In genomic region chr2:179253226-179253625, GRCh38 we compare ENCODE assay signal across 11 cellular contexts. TPM values are rescaled to one million over a fixed set of nuclear protein-coding genes. Genes with fewer than 3 reads are reported as not detected.
DNase-seq lines count a peak whose midpoint lies in the region; ATAC-seq, FAIRE-seq and TF ChIP-seq lines count a peak whose summit lies in the region.
"Had no signal": no experiment of that assay in that cellular context is flagged by ENCODE, and none has a peak within 500 bp of the region (broad histone marks: within the 10 kb centered on the region; RNA-seq: fewer than 3 reads in every experiment).

No MANE protein-coding gene starts in this region.

- H3K27ac Mint-ChIP-seq in activated T-cell treated with anti-CD3 and anti-CD28 coated beads, Interleukin-2, amount 50 U/mL, for 72 hours: peak overlapping the region; percentile 39

- peaks cover 6% of the 10 kb centered on the region for H3K36me3 ChIP-seq in OCI-LY3 (replicated peaks; ENCODE audit: low read depth, low read length)
- H3K36me3 ChIP-seq in urinary bladder (ENCODE audit: insufficient read depth): no peaks in the 10 kb centered on the region
- H3K36me3 ChIP-seq: cardiac muscle cell had no signal

- no peaks in the 10 kb centered on the region for H3K9me3 ChIP-seq in OCI-LY3 (ENCODE audit: insufficient read depth, low read length)

- FAIRE-seq in D721Med (lab: Jason Lieb, UNC): no peak

- DNase-seq in activated T-cell treated with anti-CD3 and anti-CD28 coated beads, Interleukin-2, amount 50 U/mL, for 72 hours: no peak
- DNase-seq in activated T-cell treated with anti-CD3 and anti-CD28 coated beads, Interleukin-2, amount 50 U/mL, for 1 hour: no peak
- DNase-seq in D721Med (ENCODE audit: insufficient read length, low spot score) (no peak), SIG-M5 treated with dmso at 0.1 percent for 504 hours (lab: John Stamatoyannopoulos, UW; ENCODE audit: unreplicated experiment) (no peak)
- DNase-seq: activated CD4-positive, CD25-positive, alpha-beta regulatory T cell; stimulated activated CD4-positive, alpha-beta T cell treated with anti-CD3 and anti-CD28 coated beads, Interleukin-4, amount 100 ng/mL, for 4 hours had no signal

- TF ChIP-seq CTCF in OCI-LY3 (IDR thresholded peaks at IDR 0.05; ENCODE audit: low read depth, low read length) (no peak), D721Med (IDR thresholded peaks at IDR 0.05; ENCODE audit: insufficient read depth, missing control alignments) (no peak)

- no peak overlapping the region for H3K4me3 ChIP-seq in OCI-LY3 (ENCODE audit: low read length)
- no peak overlapping the region for H3K4me3 ChIP-seq in urinary bladder (ENCODE audit: low read depth, low read length)
- H3K4me3 ChIP-seq: cardiac muscle cell had no signal

- H4K20me1 ChIP-seq in OCI-LY3 (ENCODE audit: insufficient read depth, low read length): 0 out of 2 replicates have a peak, but pooled peaks cover 5% of the 10 kb centered on the region

- H3K9ac ChIP-seq in OCI-LY3 (ENCODE audit: low read length): no peak overlapping the region

- H3K4me3 Mint-ChIP-seq in activated T-cell treated with anti-CD3 and anti-CD28 coated beads, Interleukin-2, amount 50 U/mL, for 72 hours: peak overlapping the region; percentile 3 to 11

- 16% methylated on average over 1 of the region's 1 CpG for WGBS in urinary bladder

- H3K27me3 Mint-ChIP-seq in activated T-cell treated with anti-CD3 and anti-CD28 coated beads, Interleukin-2, amount 50 U/mL, for 72 hours (ENCODE audit: low read depth): peaks cover 6% of the 10 kb centered on the region

- H3K36me3 Mint-ChIP-seq in activated T-cell treated with anti-CD3 and anti-CD28 coated beads, Interleukin-2, amount 50 U/mL, for 72 hours (ENCODE audit: insufficient read depth in 2 of 2): peaks cover 2 to 3% of the 10 kb centered on the region in 2 donors

- H3K4me1 Mint-ChIP-seq in activated T-cell treated with anti-CD3 and anti-CD28 coated beads, Interleukin-2, amount 50 U/mL, for 72 hours (ENCODE audit: low read depth): peaks cover 45% of the 10 kb centered on the region

- H3K4me1 ChIP-seq in OCI-LY3 (ENCODE audit: low read length) (peaks cover 15% of the 10 kb centered on the region), urinary bladder (ENCODE audit: insufficient read depth) (no peaks in the 10 kb centered on the region)

- H3K9me3 Mint-ChIP-seq in activated T-cell treated with anti-CD3 and anti-CD28 coated beads, Interleukin-2, amount 50 U/mL, for 72 hours: no peaks in the 10 kb centered on the region

- peak overlapping the region; percentile 51; the same call in 1 of the 2 replicates for H3K4me2 ChIP-seq in OCI-LY3 (ENCODE audit: low read length)

- no peaks in the 10 kb centered on the region for H3K27me3 ChIP-seq in OCI-LY3 (ENCODE audit: low read depth, low read length)
- H3K27me3 ChIP-seq: cardiac muscle cell had no signal

- ATAC-seq in activated T-cell treated with anti-CD3 and anti-CD28 coated beads, Interleukin-2, amount 50 U/mL, for 72 hours (replicated peaks in 1 of 2): peak in 1 of 2 donors; percentile 44
- ATAC-seq in HG02884 (IDR thresholded peaks at IDR 0.05; ENCODE audit: unreplicated experiment) (peak; percentile 58), GM18520 (IDR thresholded peaks at IDR 0.05; ENCODE audit: unreplicated experiment) (no peak)

- no peaks in the 10 kb centered on the region for H3K79me2 ChIP-seq in OCI-LY3 (ENCODE audit: low read length)

- H2AFZ ChIP-seq in OCI-LY3 (ENCODE audit: low read depth, low read length): no peak overlapping the region

- no peak overlapping the region for H3K27ac ChIP-seq in OCI-LY3 (ENCODE audit: low read length)
- H3K27ac ChIP-seq in urinary bladder (ENCODE audit: low read depth): peak overlapping the region; percentile 2
- H3K27ac ChIP-seq: cardiac muscle cell had no signal

RNA-seq across cellular contexts. Expression of gene SESTD1, which starts 11.4 kb away (rescaled TPM):
- 10 to 100 TPM; 10.7 to 11.9 TPM for total RNA-seq in activated T-cell treated with anti-CD3 and anti-CD28 coated beads, Interleukin-2, amount 50 U/mL, for 72 hours
- total RNA-seq in urinary bladder: 81.0 TPM
- polyA plus RNA-seq in urinary bladder: 41.1 TPM
